8 cellular contexts compared by ENCODE assay signal in genomic region chr4:44447563-44448504, GRCh38. TPM values are rescaled to one million over a fixed set of nuclear protein-coding genes. Genes with fewer than 3 reads are reported as not detected.
A peak's percentile ranks its signal among the peaks of the same experiment; 100 is the strongest.
DNase-seq lines count a peak whose midpoint lies in the region; ATAC-seq, FAIRE-seq and TF ChIP-seq lines count a peak whose summit lies in the region.

No MANE protein-coding gene starts in this region.

- DNase-seq in stimulated activated CD4-positive, alpha-beta T cell treated with anti-CD3 and anti-CD28 coated beads, Interleukin-4, amount 100 ng/mL, for 1 hour: peak; percentile 1
- no peak for DNase-seq in stimulated activated CD4-positive, alpha-beta T cell treated with anti-CD3 and anti-CD28 coated beads, Interleukin-2, amount 100 ng/mL, for 48 hours
- DNase-seq in NCI-H446 (lab: John Stamatoyannopoulos, UW) (peak; percentile 10 to 41), medulla oblongata (ENCODE audit: extremely low spot score) (peak; percentile 52), transverse colon (no peak), GM19239 (ENCODE audit: insufficient read length, low spot score) (no peak)

- H3K27me3 ChIP-seq in ectodermal cell (ENCODE audit: control insufficient read depth, insufficient read depth, low read length, poor library complexity, severe bottlenecking): peaks cover 54% of the 10 kb centered on the region
- peaks cover 44% of the 10 kb centered on the region for H3K27me3 ChIP-seq in transverse colon

- no peaks in the 10 kb centered on the region for H3K9me3 ChIP-seq in ectodermal cell (ENCODE audit: control insufficient read depth, low read length)
- no peaks in the 10 kb centered on the region for H3K9me3 ChIP-seq in transverse colon

- TF ChIP-seq CTCF in transverse colon (IDR thresholded peaks at IDR 0.05): no peak

- H3K4me3 ChIP-seq in ectodermal cell (ENCODE audit: insufficient read depth, low read depth, low read length) (peak overlapping the region; percentile 44), transverse colon (peak overlapping the region; percentile 19 to 75 (median 48))

- H3K36me3 ChIP-seq in ectodermal cell (ENCODE audit: control insufficient read depth, insufficient read depth, low read length): no peaks in the 10 kb centered on the region
- no peaks in the 10 kb centered on the region for H3K36me3 ChIP-seq in transverse colon

- no peak for TF ChIP-seq POLR2A in transverse colon (IDR thresholded peaks at IDR 0.05)

- 0% methylated on average over 110 of the region's 110 CpGs for WGBS in ectodermal cell, 2 experiments
- 18% methylated on average over 72 of the region's 110 CpGs; no CpG with 5 or more reads in 1 of the 2 donors for WGBS in transverse colon (ENCODE audit: low coverage in 1 of 2), 2 donors

- no peak for TF ChIP-seq EP300 in transverse colon (IDR thresholded peaks at IDR 0.05; ENCODE audit: low read depth)

- no peak for ATAC-seq in GM21367 (IDR thresholded peaks at IDR 0.05; ENCODE audit: unreplicated experiment)

- intact Hi-C loops in transverse colon (cut with DNase I; ENCODE audit: low total_unique reads): no loop called here

- H3K27ac ChIP-seq in ectodermal cell (ENCODE audit: insufficient read depth, low read depth, low read length, poor library complexity, severe bottlenecking) (no peak overlapping the region), transverse colon (peak overlapping the region; percentile 60 to 85 (median 80))

- H3K4me1 ChIP-seq in ectodermal cell (ENCODE audit: control insufficient read depth, insufficient read depth, low read length) (peaks cover 10% of the 10 kb centered on the region), transverse colon (peaks cover 0 to 19% (median 7%) of the 10 kb centered on the region in 4 donors)

- in situ Hi-C loops in transverse colon (cut with MboI; ENCODE audit: low pct_ligation_motif_present in 1 of 4, low pct_unique_long_range_greater_than_20kb in 1 of 4, low sequenced_read_pairs in 3 of 4): no loop called here

- FAIRE-seq in GM19239 (lab: Jason Lieb, UNC): no peak

RNA-seq across cellular contexts. Expression of gene KCTD8, which starts 0.8 kb away (rescaled TPM):
- polyA plus RNA-seq in ectodermal cell (2013, experiment 1 of 4): 0.35 TPM
- 0.12 TPM for polyA plus RNA-seq in ectodermal cell (2013, experiment 2 of 4)
- polyA plus RNA-seq in ectodermal cell (2013, experiment 3 of 4): 0.21 TPM
- 0.24 TPM for polyA plus RNA-seq in ectodermal cell (2013, experiment 4 of 4)
- under 1 TPM in 3 of 4 donors, not detected in 1; 0.16 to 0.41 (median 0.37) TPM for total RNA-seq in transverse colon

Comparison
In these comparisons a context has a peak if more than half of its experiments do, and no peak if none do; other contexts are left out.
1. DNase-seq: peak in stimulated activated CD4-positive, alpha-beta T cell treated with anti-CD3 and anti-CD28 coated beads, Interleukin-4, amount 100 ng/mL, for 1 hour (single experiment), NCI-H446 (2 of 2) and medulla oblongata (single experiment); none in stimulated activated CD4-positive, alpha-beta T cell treated with anti-CD3 and anti-CD28 coated beads, Interleukin-2, amount 100 ng/mL, for 48 hours (0 of 2), transverse colon (single experiment) and GM19239 (single experiment).